ENCODE assay signal across 1 cellular context in genomic region chr14:33799705-33800269, GRCh38.
TF ChIP-seq lines count a peak whose summit lies in the region.

No MANE protein-coding gene starts in this region.

TF ChIP-seq in H1, 55 proteins besides CTCF, POLR2A, EP300 and RAD21 (continued from another document):
- TF ChIP-seq CHD2 (IDR thresholded peaks at IDR 0.05; ENCODE audit: low read length) (no peak), CREB1 (IDR thresholded peaks at IDR 0.05) (no peak)
